1 cellular context compared by ENCODE assay signal in the genomic region with DNA sequence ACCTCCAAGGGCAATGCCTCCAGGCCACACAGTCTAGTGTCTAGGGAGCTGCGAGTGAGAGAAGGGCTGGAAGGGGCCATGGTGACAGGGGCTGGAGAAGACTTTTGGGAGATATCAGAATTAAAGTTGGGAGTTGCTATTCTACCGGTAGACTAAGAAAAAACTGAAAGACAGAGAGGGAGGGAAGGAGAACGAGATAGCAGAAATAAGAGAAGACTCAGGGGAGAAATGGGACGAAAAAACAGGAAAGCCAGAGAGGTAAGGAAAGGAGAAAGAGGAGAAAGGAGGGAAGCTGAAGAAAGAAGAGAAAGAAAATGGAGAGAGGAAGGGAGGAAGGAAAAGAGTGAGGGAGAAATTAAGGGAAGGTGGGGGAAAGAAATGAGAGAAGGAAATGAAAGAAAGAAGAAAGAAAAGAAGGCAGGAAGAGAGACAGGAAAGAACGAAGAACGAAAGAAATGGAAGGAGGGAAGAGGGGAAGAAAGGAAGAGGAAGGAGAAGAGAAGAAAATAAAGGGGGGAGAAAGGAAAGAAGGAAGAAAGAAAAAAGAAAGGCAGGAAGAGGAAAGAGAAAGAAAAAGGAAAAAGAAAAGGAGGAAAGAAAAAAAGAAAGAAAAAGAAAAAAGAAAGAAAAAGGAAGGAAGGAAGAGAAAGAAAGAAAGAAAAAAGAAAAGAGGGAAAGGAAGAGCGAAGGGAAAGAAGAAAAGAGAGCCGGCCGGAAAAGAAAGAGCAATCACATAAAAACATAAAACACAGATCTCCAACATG.
TF ChIP-seq lines count a peak whose summit lies in the region.

No MANE protein-coding gene starts in this region.

TF ChIP-seq in HEK293, 187 proteins besides CTCF, POLR2A, EP300 and RAD21 (continued from another document and continues in another):
- TF ChIP-seq ZNF274 (IDR thresholded peaks at IDR 0.05; ENCODE audit: low read length) (no peak), ZNF274 (tag by site-specific recombination; IDR thresholded peaks at IDR 0.05; ENCODE audit: borderline replicate concordance) (no peak), ZNF302 (tag by site-specific recombination; IDR thresholded peaks at IDR 0.05; ENCODE audit: low read depth) (no peak), ZNF324 (tag by site-specific recombination; IDR thresholded peaks at IDR 0.05) (peak; percentile 78), ZNF785 (tag by site-specific recombination; IDR thresholded peaks at IDR 0.05) (no peak), ZNF792 (tag by site-specific recombination; IDR thresholded peaks at IDR 0.05) (no peak), ZNF132 (tag by site-specific recombination; IDR thresholded peaks at IDR 0.05; ENCODE audit: borderline replicate concordance) (no peak), TCF7L2 (IDR thresholded peaks at IDR 0.05; ENCODE audit: borderline replicate concordance, low read depth, low read length) (no peak), ZNF623 (tag by site-specific recombination; IDR thresholded peaks at IDR 0.05) (no peak), ZNF544 (tag by site-specific recombination; IDR thresholded peaks at IDR 0.05) (no peak), ZNF629 (tag by site-specific recombination; IDR thresholded peaks at IDR 0.05) (no peak), ZNF837 (tag by site-specific recombination; IDR thresholded peaks at IDR 0.05) (peak; percentile 82; the same call in 1 of the 2 replicates), ZNF433 (tag by site-specific recombination; IDR thresholded peaks at IDR 0.05; ENCODE audit: low read depth) (no peak), ZNF37A (tag by site-specific recombination; IDR thresholded peaks at IDR 0.05) (no peak), ZNF114 (tag by site-specific recombination; IDR thresholded peaks at IDR 0.05) (no peak), SCRT2 (tag by site-specific recombination; IDR thresholded peaks at IDR 0.05) (no peak), ZNF19 (tag by site-specific recombination; IDR thresholded peaks at IDR 0.05; ENCODE audit: low read depth) (no peak), ZNF555 (tag by site-specific recombination; conservative IDR thresholded peaks at IDR 0.05) (no peak), ZNF155 (tag by site-specific recombination; IDR thresholded peaks at IDR 0.05) (no peak), WT1 (tag by site-specific recombination; IDR thresholded peaks at IDR 0.05) (no peak), SCRT1 (tag by site-specific recombination; IDR thresholded peaks at IDR 0.05; ENCODE audit: borderline replicate concordance) (no peak), ZNF214 (tag by site-specific recombination; IDR thresholded peaks at IDR 0.05; ENCODE audit: borderline replicate concordance) (no peak), HOXC10 (CRISPR knock-in tag; IDR thresholded peaks at IDR 0.05) (no peak), ZNF248 (tag by site-specific recombination; IDR thresholded peaks at IDR 0.05) (no peak), SETDB1 (IDR thresholded peaks at IDR 0.05; ENCODE audit: insufficient read length, low read length) (no peak), ZNF157 (tag by site-specific recombination; IDR thresholded peaks at IDR 0.05) (no peak)
- TF ChIP-seq, protein P1, sequence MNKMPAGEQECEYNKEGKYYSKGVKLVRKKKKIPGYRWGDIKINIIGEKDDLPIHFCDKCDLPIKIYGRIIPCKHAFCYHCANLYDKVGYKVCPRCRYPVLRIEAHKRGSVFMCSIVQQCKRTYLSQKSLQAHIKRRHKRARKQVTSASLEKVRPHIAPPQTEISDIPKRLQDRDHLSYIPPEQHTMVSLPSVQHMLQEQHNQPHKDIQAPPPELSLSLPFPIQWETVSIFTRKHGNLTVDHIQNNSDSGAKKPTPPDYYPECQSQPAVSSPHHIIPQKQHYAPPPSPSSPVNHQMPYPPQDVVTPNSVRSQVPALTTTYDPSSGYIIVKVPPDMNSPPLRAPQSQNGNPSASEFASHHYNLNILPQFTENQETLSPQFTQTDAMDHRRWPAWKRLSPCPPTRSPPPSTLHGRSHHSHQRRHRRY (tag by site-specific recombination; IDR thresholded peaks at IDR 0.05): no peak
- TF ChIP-seq, protein P2, sequence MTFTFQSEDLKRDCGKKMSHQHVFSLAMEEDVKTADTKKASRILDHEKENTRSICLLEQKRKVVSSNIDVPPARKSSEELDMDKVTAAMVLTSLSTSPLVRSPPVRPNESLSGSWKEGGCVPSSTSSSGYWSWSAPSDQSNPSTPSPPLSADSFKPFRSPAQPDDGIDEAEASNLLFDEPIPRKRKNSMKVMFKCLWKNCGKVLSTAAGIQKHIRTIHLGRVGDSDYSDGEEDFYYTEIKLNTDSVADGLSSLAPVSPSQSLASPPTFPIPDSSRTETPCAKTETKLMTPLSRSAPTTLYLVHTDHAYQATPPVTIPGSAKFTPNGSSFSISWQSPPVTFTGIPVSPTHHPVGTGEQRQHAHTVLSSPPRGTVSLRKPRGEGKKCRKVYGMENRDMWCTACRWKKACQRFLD (tag by site-specific recombination; IDR thresholded peaks at IDR 0.05): no peak
- TF ChIP-seq, protein P3, sequence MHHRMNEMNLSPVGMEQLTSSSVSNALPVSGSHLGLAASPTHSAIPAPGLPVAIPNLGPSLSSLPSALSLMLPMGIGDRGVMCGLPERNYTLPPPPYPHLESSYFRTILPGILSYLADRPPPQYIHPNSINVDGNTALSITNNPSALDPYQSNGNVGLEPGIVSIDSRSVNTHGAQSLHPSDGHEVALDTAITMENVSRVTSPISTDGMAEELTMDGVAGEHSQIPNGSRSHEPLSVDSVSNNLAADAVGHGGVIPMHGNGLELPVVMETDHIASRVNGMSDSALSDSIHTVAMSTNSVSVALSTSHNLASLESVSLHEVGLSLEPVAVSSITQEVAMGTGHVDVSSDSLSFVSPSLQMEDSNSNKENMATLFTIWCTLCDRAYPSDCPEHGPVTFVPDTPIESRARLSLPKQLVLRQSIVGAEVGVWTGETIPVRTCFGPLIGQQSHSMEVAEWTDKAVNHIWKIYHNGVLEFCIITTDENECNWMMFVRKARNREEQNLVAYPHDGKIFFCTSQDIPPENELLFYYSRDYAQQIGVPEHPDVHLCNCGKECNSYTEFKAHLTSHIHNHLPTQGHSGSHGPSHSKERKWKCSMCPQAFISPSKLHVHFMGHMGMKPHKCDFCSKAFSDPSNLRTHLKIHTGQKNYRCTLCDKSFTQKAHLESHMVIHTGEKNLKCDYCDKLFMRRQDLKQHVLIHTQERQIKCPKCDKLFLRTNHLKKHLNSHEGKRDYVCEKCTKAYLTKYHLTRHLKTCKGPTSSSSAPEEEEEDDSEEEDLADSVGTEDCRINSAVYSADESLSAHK (tag by site-specific recombination; IDR thresholded peaks at IDR 0.05): 0 out of 2 replicates have a peak, but pooled peaks have one; percentile 26
- TF ChIP-seq, protein P4, sequence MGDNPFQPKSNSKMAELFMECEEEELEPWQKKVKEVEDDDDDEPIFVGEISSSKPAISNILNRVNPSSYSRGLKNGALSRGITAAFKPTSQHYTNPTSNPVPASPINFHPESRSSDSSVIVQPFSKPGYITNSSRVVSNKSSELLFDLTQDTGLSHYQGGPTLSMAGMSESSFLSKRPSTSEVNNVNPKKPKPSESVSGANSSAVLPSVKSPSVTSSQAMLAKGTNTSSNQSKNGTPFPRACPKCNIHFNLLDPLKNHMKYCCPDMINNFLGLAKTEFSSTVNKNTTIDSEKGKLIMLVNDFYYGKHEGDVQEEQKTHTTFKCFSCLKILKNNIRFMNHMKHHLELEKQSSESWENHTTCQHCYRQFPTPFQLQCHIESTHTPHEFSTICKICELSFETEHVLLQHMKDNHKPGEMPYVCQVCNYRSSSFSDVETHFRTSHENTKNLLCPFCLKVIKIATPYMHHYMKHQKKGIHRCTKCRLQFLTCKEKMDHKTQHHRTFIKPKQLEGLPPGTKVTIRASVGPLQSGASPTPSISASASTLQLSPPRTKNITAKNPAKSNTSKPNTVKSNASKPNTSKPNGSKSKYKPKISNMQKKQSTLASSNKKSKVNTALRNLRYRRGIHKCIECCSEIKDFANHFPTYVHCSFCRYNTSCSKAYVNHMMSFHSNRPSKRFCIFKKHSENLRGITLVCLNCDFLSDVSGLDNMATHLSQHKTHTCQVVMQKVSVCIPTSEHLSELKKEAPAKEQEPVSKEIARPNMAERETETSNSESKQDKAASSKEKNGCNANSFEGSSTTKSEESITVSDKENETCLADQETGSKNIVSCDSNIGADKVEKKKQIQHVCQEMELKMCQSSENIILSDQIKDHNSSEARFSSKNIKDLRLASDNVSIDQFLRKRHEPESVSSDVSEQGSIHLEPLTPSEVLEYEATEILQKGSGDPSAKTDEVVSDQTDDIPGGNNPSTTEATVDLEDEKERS (tag by site-specific recombination; IDR thresholded peaks at IDR 0.05): no peak
- TF ChIP-seq, protein P5, sequence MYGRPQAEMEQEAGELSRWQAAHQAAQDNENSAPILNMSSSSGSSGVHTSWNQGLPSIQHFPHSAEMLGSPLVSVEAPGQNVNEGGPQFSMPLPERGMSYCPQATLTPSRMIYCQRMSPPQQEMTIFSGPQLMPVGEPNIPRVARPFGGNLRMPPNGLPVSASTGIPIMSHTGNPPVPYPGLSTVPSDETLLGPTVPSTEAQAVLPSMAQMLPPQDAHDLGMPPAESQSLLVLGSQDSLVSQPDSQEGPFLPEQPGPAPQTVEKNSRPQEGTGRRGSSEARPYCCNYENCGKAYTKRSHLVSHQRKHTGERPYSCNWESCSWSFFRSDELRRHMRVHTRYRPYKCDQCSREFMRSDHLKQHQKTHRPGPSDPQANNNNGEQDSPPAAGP (tag by site-specific recombination; IDR thresholded peaks at IDR 0.05): no peak
- TF ChIP-seq, protein P6, sequence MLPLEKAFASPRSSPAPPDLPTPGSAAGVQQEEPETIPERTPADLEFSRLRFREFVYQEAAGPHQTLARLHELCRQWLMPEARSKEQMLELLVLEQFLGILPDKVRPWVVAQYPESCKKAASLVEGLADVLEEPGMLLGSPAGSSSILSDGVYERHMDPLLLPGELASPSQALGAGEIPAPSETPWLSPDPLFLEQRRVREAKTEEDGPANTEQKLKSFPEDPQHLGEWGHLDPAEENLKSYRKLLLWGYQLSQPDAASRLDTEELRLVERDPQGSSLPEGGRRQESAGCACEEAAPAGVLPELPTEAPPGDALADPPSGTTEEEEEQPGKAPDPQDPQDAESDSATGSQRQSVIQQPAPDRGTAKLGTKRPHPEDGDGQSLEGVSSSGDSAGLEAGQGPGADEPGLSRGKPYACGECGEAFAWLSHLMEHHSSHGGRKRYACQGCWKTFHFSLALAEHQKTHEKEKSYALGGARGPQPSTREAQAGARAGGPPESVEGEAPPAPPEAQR (tag by site-specific recombination; IDR thresholded peaks at IDR 0.05): no peak; the same call in 1 of the 2 replicates
- TF ChIP-seq, protein P7, sequence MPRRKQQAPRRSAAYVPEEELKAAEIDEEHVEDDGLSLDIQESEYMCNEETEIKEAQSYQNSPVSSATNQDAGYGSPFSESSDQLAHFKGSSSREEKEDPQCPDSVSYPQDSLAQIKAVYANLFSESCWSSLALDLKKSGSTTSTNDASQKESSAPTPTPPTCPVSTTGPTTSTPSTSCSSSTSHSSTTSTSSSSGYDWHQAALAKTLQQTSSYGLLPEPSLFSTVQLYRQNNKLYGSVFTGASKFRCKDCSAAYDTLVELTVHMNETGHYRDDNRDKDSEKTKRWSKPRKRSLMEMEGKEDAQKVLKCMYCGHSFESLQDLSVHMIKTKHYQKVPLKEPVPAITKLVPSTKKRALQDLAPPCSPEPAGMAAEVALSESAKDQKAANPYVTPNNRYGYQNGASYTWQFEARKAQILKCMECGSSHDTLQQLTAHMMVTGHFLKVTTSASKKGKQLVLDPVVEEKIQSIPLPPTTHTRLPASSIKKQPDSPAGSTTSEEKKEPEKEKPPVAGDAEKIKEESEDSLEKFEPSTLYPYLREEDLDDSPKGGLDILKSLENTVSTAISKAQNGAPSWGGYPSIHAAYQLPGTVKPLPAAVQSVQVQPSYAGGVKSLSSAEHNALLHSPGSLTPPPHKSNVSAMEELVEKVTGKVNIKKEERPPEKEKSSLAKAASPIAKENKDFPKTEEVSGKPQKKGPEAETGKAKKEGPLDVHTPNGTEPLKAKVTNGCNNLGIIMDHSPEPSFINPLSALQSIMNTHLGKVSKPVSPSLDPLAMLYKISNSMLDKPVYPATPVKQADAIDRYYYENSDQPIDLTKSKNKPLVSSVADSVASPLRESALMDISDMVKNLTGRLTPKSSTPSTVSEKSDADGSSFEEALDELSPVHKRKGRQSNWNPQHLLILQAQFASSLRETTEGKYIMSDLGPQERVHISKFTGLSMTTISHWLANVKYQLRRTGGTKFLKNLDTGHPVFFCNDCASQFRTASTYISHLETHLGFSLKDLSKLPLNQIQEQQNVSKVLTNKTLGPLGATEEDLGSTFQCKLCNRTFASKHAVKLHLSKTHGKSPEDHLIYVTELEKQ (tag by site-specific recombination; IDR thresholded peaks at IDR 0.05; ENCODE audit: borderline replicate concordance): no peak
- TF ChIP-seq, protein P8, sequence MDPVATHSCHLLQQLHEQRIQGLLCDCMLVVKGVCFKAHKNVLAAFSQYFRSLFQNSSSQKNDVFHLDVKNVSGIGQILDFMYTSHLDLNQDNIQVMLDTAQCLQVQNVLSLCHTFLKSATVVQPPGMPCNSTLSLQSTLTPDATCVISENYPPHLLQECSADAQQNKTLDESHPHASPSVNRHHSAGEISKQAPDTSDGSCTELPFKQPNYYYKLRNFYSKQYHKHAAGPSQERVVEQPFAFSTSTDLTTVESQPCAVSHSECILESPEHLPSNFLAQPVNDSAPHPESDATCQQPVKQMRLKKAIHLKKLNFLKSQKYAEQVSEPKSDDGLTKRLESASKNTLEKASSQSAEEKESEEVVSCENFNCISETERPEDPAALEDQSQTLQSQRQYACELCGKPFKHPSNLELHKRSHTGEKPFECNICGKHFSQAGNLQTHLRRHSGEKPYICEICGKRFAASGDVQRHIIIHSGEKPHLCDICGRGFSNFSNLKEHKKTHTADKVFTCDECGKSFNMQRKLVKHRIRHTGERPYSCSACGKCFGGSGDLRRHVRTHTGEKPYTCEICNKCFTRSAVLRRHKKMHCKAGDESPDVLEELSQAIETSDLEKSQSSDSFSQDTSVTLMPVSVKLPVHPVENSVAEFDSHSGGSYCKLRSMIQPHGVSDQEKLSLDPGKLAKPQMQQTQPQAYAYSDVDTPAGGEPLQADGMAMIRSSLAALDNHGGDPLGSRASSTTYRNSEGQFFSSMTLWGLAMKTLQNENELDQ (tag by site-specific recombination; IDR thresholded peaks at IDR 0.05; ENCODE audit: low read depth): no peak
- TF ChIP-seq, protein P9, sequence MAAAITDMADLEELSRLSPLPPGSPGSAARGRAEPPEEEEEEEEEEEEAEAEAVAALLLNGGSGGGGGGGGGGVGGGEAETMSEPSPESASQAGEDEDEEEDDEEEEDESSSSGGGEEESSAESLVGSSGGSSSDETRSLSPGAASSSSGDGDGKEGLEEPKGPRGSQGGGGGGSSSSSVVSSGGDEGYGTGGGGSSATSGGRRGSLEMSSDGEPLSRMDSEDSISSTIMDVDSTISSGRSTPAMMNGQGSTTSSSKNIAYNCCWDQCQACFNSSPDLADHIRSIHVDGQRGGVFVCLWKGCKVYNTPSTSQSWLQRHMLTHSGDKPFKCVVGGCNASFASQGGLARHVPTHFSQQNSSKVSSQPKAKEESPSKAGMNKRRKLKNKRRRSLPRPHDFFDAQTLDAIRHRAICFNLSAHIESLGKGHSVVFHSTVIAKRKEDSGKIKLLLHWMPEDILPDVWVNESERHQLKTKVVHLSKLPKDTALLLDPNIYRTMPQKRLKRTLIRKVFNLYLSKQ (tag by site-specific recombination; IDR thresholded peaks at IDR 0.05; ENCODE audit: borderline replicate concordance): 0 out of 2 replicates have a peak, but pooled peaks have one; percentile 20
